ENCODE assay signal across 2 cellular contexts in genomic region chr2:232365621-232366321, GRCh38.
TF ChIP-seq lines count a peak whose summit lies in the region.

No MANE protein-coding gene starts in this region.

TF ChIP-seq in Ishikawa, 13 proteins besides CTCF, POLR2A, EP300 and RAD21:
- TF ChIP-seq REST (IDR thresholded peaks at IDR 0.05; ENCODE audit: low read depth): no peak
- TF ChIP-seq ZBTB7A (IDR thresholded peaks at IDR 0.05; ENCODE audit: low read depth): no peak
- TF ChIP-seq USF1 (IDR thresholded peaks at IDR 0.05): no peak
- TF ChIP-seq MAX (IDR thresholded peaks at IDR 0.05): no peak
- TF ChIP-seq YY1 (IDR thresholded peaks at IDR 0.05; ENCODE audit: low read depth): no peak
- no peak for TF ChIP-seq CREB1 (IDR thresholded peaks at IDR 0.05; ENCODE audit: low read depth)
- TF ChIP-seq NFIC (IDR thresholded peaks at IDR 0.05): no peak

TF ChIP-seq in HepG2, 621 proteins besides CTCF, POLR2A, EP300 and RAD21 (continued from another document):
- TF ChIP-seq ZNF687 (CRISPR knock-in tag; IDR thresholded peaks at IDR 0.05) (peak; percentile 25; the same call in 1 of the 2 replicates), ZFX (CRISPR knock-in tag; IDR thresholded peaks at IDR 0.05; ENCODE audit: low read depth) (peak; percentile 64; the same call in 1 of the 2 replicates), E2F1 (CRISPR knock-in tag; IDR thresholded peaks at IDR 0.05) (no peak), TCF12 (IDR thresholded peaks at IDR 0.05) (no peak), TCF12 (CRISPR knock-in tag; IDR thresholded peaks at IDR 0.05) (no peak), NCOA1 (CRISPR knock-in tag; IDR thresholded peaks at IDR 0.05) (0 out of 2 replicates have a peak, but pooled peaks have one; percentile 60), XRCC5 (optimal IDR thresholded peaks at IDR 0.05; ENCODE audit: low read length) (peak; percentile 34), BORCS8-MEF2B (CRISPR knock-in tag; IDR thresholded peaks at IDR 0.05) (peak; percentile 55; the same call in 1 of the 2 replicates), HMGXB4 (CRISPR knock-in tag; IDR thresholded peaks at IDR 0.05; ENCODE audit: borderline replicate concordance in 1 of 2, low read depth in 1 of 2) (peak in 1 of 2 experiments; percentile 63; a peak in 1 of 4 replicates), ZNF768 (CRISPR knock-in tag; IDR thresholded peaks at IDR 0.05) (0 out of 2 replicates have a peak, but pooled peaks have one; percentile 26), PITX1 (CRISPR knock-in tag; IDR thresholded peaks at IDR 0.05) (peak; percentile 27; the same call in 1 of the 2 replicates), SALL1 (CRISPR knock-in tag; IDR thresholded peaks at IDR 0.05) (peak; percentile 11; the same call in 1 of the 2 replicates), STAG1 (CRISPR knock-in tag; IDR thresholded peaks at IDR 0.05) (peak; percentile 62), ZNF431 (CRISPR knock-in tag; IDR thresholded peaks at IDR 0.05; ENCODE audit: borderline replicate concordance, low read depth) (no peak), ZUFSP (CRISPR knock-in tag; IDR thresholded peaks at IDR 0.05; ENCODE audit: borderline replicate concordance) (no peak), TEAD3 (CRISPR knock-in tag; optimal IDR thresholded peaks at IDR 0.05; ENCODE audit: borderline replicate concordance) (peak; percentile 40), ZNF512B (CRISPR knock-in tag; IDR thresholded peaks at IDR 0.05; ENCODE audit: borderline replicate concordance) (0 out of 2 replicates have a peak, but pooled peaks have one; percentile 30), PREB (CRISPR knock-in tag; IDR thresholded peaks at IDR 0.05) (no peak), ZNF572 (CRISPR knock-in tag; IDR thresholded peaks at IDR 0.05) (0 out of 2 replicates have a peak, but pooled peaks have one; percentile 63), DDIT3 (CRISPR knock-in tag; IDR thresholded peaks at IDR 0.05) (no peak), ZNF619 (CRISPR knock-in tag; IDR thresholded peaks at IDR 0.05) (0 out of 2 replicates have a peak, but pooled peaks have one; percentile 61), ZNF414 (CRISPR knock-in tag; IDR thresholded peaks at IDR 0.05) (no peak), CAMTA2 (CRISPR knock-in tag; IDR thresholded peaks at IDR 0.05; ENCODE audit: borderline replicate concordance) (no peak), MTA3 (CRISPR knock-in tag; IDR thresholded peaks at IDR 0.05) (no peak), ZNF543 (CRISPR knock-in tag; IDR thresholded peaks at IDR 0.05) (no peak), TFAP4 (IDR thresholded peaks at IDR 0.05; ENCODE audit: borderline replicate concordance, low read depth) (peak; percentile 32; the same call in 1 of the 2 replicates), SALL2 (CRISPR knock-in tag; IDR thresholded peaks at IDR 0.05) (no peak), HIC2 (CRISPR knock-in tag; IDR thresholded peaks at IDR 0.05; ENCODE audit: low read depth) (peak; percentile 43; the same call in 1 of the 2 replicates), ZNF350 (CRISPR knock-in tag; IDR thresholded peaks at IDR 0.05; ENCODE audit: borderline replicate concordance, low read depth) (no peak), ZMYM4 (CRISPR knock-in tag; IDR thresholded peaks at IDR 0.05) (peak; percentile 50; the same call in 1 of the 2 replicates), THAP9 (CRISPR knock-in tag; IDR thresholded peaks at IDR 0.05; ENCODE audit: borderline replicate concordance) (0 out of 2 replicates have a peak, but pooled peaks have one; percentile 41), ZNF546 (CRISPR knock-in tag; conservative IDR thresholded peaks at IDR 0.05) (no peak)
